In genomic region chr15:42324308-42324707, GRCh38 we compare ENCODE assay signal across 28 cellular contexts. TPM values are rescaled to one million over a fixed set of nuclear protein-coding genes. Genes with fewer than 3 reads are reported as not detected.
DNase-seq lines count a peak whose midpoint lies in the region; ATAC-seq and TF ChIP-seq lines count a peak whose summit lies in the region.
"Had no signal": no experiment of that assay in that cellular context is flagged by ENCODE, and none has a peak within 500 bp of the region (broad histone marks: within the 10 kb centered on the region; RNA-seq: fewer than 3 reads in every experiment).

No MANE protein-coding gene starts in this region.

- H3K4me1 Mint-ChIP-seq in CD14-positive monocyte, result no peaks in the 10 kb centered on the region
- H3K4me1 Mint-ChIP-seq: activated CD8-positive, alpha-beta memory T cell treated with anti-CD3 and anti-CD28 coated beads, Interleukin-2, amount 10 ng/mL, durations not matched to agents 7 days and 5 days; central memory CD8-positive, alpha-beta T cell; immature natural killer cell had no signal

- H3K27ac Mint-ChIP-seq in CD14-positive monocyte, result no peak overlapping the region
- H3K27ac Mint-ChIP-seq: activated CD8-positive, alpha-beta memory T cell treated with anti-CD3 and anti-CD28 coated beads, Interleukin-2, amount 10 ng/mL, durations not matched to agents 7 days and 5 days; CD4-positive, alpha-beta T cell; immature natural killer cell; stimulated activated naive CD8-positive, alpha-beta T cell treated with anti-CD3 and anti-CD28 coated beads, Interleukin-15, Interleukin-2, amounts not matched to agents 100 ng/mL and 50 ng/mL, for 24 hours; T-helper 1 cell treated with Interleukin-12 subunit alpha and Interleukin-12 subunit beta and Interleukin-4 antibody, amounts not matched to agents 30 μg/mL and 1 μg/mL, for 36 hours had no signal

- no peak for TF ChIP-seq CTCF in CD14-positive monocyte (IDR thresholded peaks at IDR 0.05)

- H3K9me3 Mint-ChIP-seq in CD14-positive monocyte, result no peaks in the 10 kb centered on the region
- H3K9me3 Mint-ChIP-seq: CD4-positive, alpha-beta T cell; central memory CD8-positive, alpha-beta T cell; immature natural killer cell; neural crest cell; stimulated activated naive CD8-positive, alpha-beta T cell treated with anti-CD3 and anti-CD28 coated beads, Interleukin-15, Interleukin-2, amounts not matched to agents 100 ng/mL and 50 ng/mL, for 24 hours; T-helper 1 cell treated with Interleukin-12 subunit alpha and Interleukin-12 subunit beta and Interleukin-4 antibody, amounts not matched to agents 30 μg/mL and 1 μg/mL, for 36 hours had no signal

- ATAC-seq in GM18502 (IDR thresholded peaks at IDR 0.05; ENCODE audit: poor library complexity, unreplicated experiment), result no peak
- ATAC-seq: activated CD8-positive, alpha-beta memory T cell treated with anti-CD3 and anti-CD28 coated beads, Interleukin-2, amount 10 ng/mL, durations not matched to agents 7 days and 5 days; body of pancreas; left lobe of liver had no signal

- intact Hi-C loops in CD14-positive monocyte (cut with micrococcal nuclease), result no loop called here

- peak; percentile 39 for DNase-seq in EH (ENCODE audit: low read depth)
- DNase-seq in M059J (ENCODE audit: low read depth), result peak; percentile 47
- DNase-seq in fibroblast of gingiva (ENCODE audit: low read depth), result peak; percentile 32
- peak; percentile 49 for DNase-seq in myocyte (ENCODE audit: low read depth)
- DNase-seq in CD14-positive monocyte (ENCODE audit: low spot score), result no peak
- DNase-seq in NCI-H345 (lab: John Stamatoyannopoulos, UW), result no peak
- no peak for DNase-seq in T-helper 1 cell
- DNase-seq: activated CD4-positive, alpha-beta T cell treated with anti-CD3 and anti-CD28 coated beads, Interleukin-2, amount 50 U/mL, for 4 hours; activated CD8-positive, alpha-beta memory T cell treated with anti-CD3 and anti-CD28 coated beads, Interleukin-2, amount 10 ng/mL, durations not matched to agents 7 days and 5 days; activated naive CD4-positive, alpha-beta T cell; activated T-cell treated with anti-CD3 and anti-CD28 coated beads, Interleukin-2, amount 50 U/mL, for 48 hours; body of pancreas; CD4-positive, alpha-beta T cell; DND-41; immature natural killer cell; Karpas-422; NCI-H446; NCI-H748 treated with DMSO at 0.1 percent for 48 hours; stimulated activated CD4-positive, alpha-beta T cell treated with anti-CD3 and anti-CD28 coated beads, Interleukin-2, amount 100 ng/mL, for 24 hours; stimulated activated CD8-positive, alpha-beta memory T cell treated with anti-CD3 and anti-CD28 coated beads, Interleukin-4, amount 100 ng/mL, for 48 hours; testis had no signal

- H3K4me3 Mint-ChIP-seq in CD14-positive monocyte, result no peak overlapping the region
- H3K4me3 Mint-ChIP-seq: activated CD8-positive, alpha-beta memory T cell treated with anti-CD3 and anti-CD28 coated beads, Interleukin-2, amount 10 ng/mL, durations not matched to agents 7 days and 5 days; CD4-positive, alpha-beta T cell; central memory CD8-positive, alpha-beta T cell; immature natural killer cell; neural crest cell; stimulated activated naive CD8-positive, alpha-beta T cell treated with anti-CD3 and anti-CD28 coated beads, Interleukin-15, Interleukin-2, amounts not matched to agents 100 ng/mL and 50 ng/mL, for 24 hours; T-helper 1 cell treated with Interleukin-12 subunit alpha and Interleukin-12 subunit beta and Interleukin-4 antibody, amounts not matched to agents 30 μg/mL and 1 μg/mL, for 36 hours had no signal

- H3K36me3 Mint-ChIP-seq in CD14-positive monocyte, result peaks cover 76 to 84% of the 10 kb centered on the region in 2 donors

- peaks cover 0 to 1% (median 0%) of the 10 kb centered on the region in 3 donors for H3K27me3 Mint-ChIP-seq in CD14-positive monocyte (ENCODE audit: low read depth in 3 of 3)
- H3K27me3 Mint-ChIP-seq: activated CD8-positive, alpha-beta memory T cell treated with anti-CD3 and anti-CD28 coated beads, Interleukin-2, amount 10 ng/mL, durations not matched to agents 7 days and 5 days; CD4-positive, alpha-beta T cell; central memory CD8-positive, alpha-beta T cell; stimulated activated naive CD8-positive, alpha-beta T cell treated with anti-CD3 and anti-CD28 coated beads, Interleukin-15, Interleukin-2, amounts not matched to agents 100 ng/mL and 50 ng/mL, for 24 hours had no signal

RNA-seq across cellular contexts. Expression of gene CAPN3, which starts 35.0 kb away (rescaled TPM):
- 0.34 TPM in 1 of 2 replicates, not detected in the other for total RNA-seq in M059J (2014; rRNA removed; shearing (Covaris generic))
- 8.2 and 12.3 TPM in 2 replicates for total RNA-seq in myocyte
- 5.1 TPM for polyA plus RNA-seq in myocyte (2012)
- polyA plus RNA-seq in CD14-positive monocyte, result 1 to 10 TPM; 2.9 to 3.6 TPM
- total RNA-seq: A172 had no signal

RNA-seq across cellular contexts. Expression of gene TMEM87A, which starts 51.1 kb away (rescaled TPM):
- total RNA-seq in M059J (2014; rRNA removed; shearing (Covaris generic)), result 62.3 and 75.6 TPM in 2 replicates
- 53.3 and 82.5 TPM in 2 replicates for total RNA-seq in myocyte
- 32.6 TPM for polyA plus RNA-seq in myocyte (2012)
- polyA plus RNA-seq in CD14-positive monocyte, result 10 to 100 TPM; 39.3 to 49.4 TPM

RNA-seq across cellular contexts. Expression of gene GANC, which starts 51.3 kb away (rescaled TPM):
- 14.7 and 14.8 TPM in 2 replicates for total RNA-seq in M059J (2014; rRNA removed; shearing (Covaris generic))
- total RNA-seq in myocyte, result 23.0 and 27.9 TPM in 2 replicates
- polyA plus RNA-seq in myocyte (2012), result 16.5 TPM
- 10 to 100 TPM; 14.5 to 21.1 TPM for polyA plus RNA-seq in CD14-positive monocyte

Comparison
In these comparisons a context has a peak if more than half of its experiments do, and no peak if none do; other contexts are left out.
1. DNase-seq: peak in EH (single experiment), M059J (single experiment), fibroblast of gingiva (single experiment) and myocyte (single experiment); none in CD14-positive monocyte (single experiment), NCI-H345 (single experiment) and T-helper 1 cell (0 of 5).